ENCODE assay signal across 9 cellular contexts in the genomic region with DNA sequence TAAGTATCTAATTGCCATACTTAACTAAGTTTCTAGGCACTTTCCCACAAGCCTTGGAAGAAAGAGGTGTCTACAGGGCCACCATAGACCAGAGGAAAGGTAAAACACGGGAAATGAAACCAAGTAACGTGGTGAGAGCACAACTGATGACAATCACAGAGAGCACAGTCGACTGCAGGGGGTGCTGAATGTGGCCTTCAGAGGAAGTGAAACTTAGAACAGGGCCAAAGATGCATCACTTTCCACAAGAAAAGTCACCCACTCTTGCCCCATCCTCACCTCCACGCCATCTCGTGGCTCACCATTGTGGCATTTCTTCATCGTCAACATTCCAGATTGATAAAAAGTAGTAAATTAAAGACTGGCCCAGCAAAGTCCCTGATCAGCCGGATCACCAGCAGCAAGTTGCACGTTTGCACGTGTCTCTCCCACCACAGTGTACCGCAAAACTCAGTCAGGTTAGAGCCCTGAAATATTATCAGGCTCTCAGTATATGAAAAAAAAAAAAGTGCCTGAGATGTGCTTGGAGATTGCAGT. TPM values are rescaled to one million over a fixed set of nuclear protein-coding genes. Genes with fewer than 3 reads are reported as not detected.
DNase-seq lines count a peak whose midpoint lies in the region; ATAC-seq and TF ChIP-seq lines count a peak whose summit lies in the region.
"Had no signal": no experiment of that assay in that cellular context is flagged by ENCODE, and none has a peak within 500 bp of the region (broad histone marks: within the 10 kb centered on the region; RNA-seq: fewer than 3 reads in every experiment).

No MANE protein-coding gene starts in this region.

- no peak overlapping the region for H3K4me2 ChIP-seq in DND-41 (ENCODE audit: insufficient read depth, low read length)
- peak overlapping the region; percentile 43 for H3K4me2 ChIP-seq in Loucy (ENCODE audit: low read depth, low read length, poor library complexity, severe bottlenecking)

- H3K4me3 ChIP-seq in DND-41 (ENCODE audit: low read depth in 1 of 2, low read length in 2 of 2) (no peak overlapping the region), Loucy (ENCODE audit: low read length, poor library complexity, severe bottlenecking) (peak overlapping the region; percentile 20)

- H2AFZ ChIP-seq in DND-41 (ENCODE audit: low read depth, low read length) (no peak overlapping the region), Loucy (ENCODE audit: low read length) (no peak overlapping the region)

- H3K36me3 ChIP-seq in DND-41 (ENCODE audit: insufficient read depth, low read length) (no peaks in the 10 kb centered on the region), Loucy (ENCODE audit: insufficient read depth, low read length) (peaks cover 6% of the 10 kb centered on the region)

- H3K9ac ChIP-seq in DND-41 (ENCODE audit: low read depth, low read length) (no peak overlapping the region), Loucy (ENCODE audit: low read depth, low read length, poor library complexity, severe bottlenecking) (no peak overlapping the region)

- H3K9me3 ChIP-seq in DND-41 (ENCODE audit: insufficient read depth, low read length, severe bottlenecking) = no peaks in the 10 kb centered on the region
- H3K9me3 ChIP-seq in Loucy (ENCODE audit: insufficient read depth, low read depth, low read length) = no peaks in the 10 kb centered on the region

- peak; percentile 44 for DNase-seq in DND-41
- peak; percentile 81 to 82 for DNase-seq in activated T-cell treated with anti-CD3 and anti-CD28 coated beads, Interleukin-2, amount 50 U/mL, for 48 hours
- peak; percentile 80 for DNase-seq in stimulated activated CD4-positive, alpha-beta T cell treated with anti-CD3 and anti-CD28 coated beads, Interleukin-4, amount 100 ng/mL, for 24 hours
- DNase-seq in amygdala (lab: John Stamatoyannopoulos, UW) = no peak
- no peak for DNase-seq in endothelial cell (ENCODE audit: low spot score)
- no peak for DNase-seq in NCI-H1048 (lab: John Stamatoyannopoulos, UW)

- peak; percentile 87 for ATAC-seq in DND-41 (ENCODE audit: insufficient read depth, low read depth)
- peak; percentile 96 for ATAC-seq in GM21447 (IDR thresholded peaks at IDR 0.05; ENCODE audit: unreplicated experiment)

- no peaks in the 10 kb centered on the region for H3K9me2 ChIP-seq in Loucy (replicated peaks; ENCODE audit: low read depth, low read length)

- H3K27ac Mint-ChIP-seq in endothelial cell (ENCODE audit: unreplicated experiment) = no peak overlapping the region
- H3K27ac Mint-ChIP-seq: brain had no signal

- no peaks in the 10 kb centered on the region for H3F3A ChIP-seq in Loucy (ENCODE audit: low read depth)

- H3K27me3 Mint-ChIP-seq in endothelial cell (ENCODE audit: unreplicated experiment) = peaks cover 3% of the 10 kb centered on the region
- H3K27me3 Mint-ChIP-seq: brain had no signal

- no peaks in the 10 kb centered on the region for H3K9me3 Mint-ChIP-seq in endothelial cell (ENCODE audit: unreplicated experiment)
- H3K9me3 Mint-ChIP-seq: brain had no signal

- H3K27me3 ChIP-seq in DND-41 (ENCODE audit: insufficient read depth, low read length, poor library complexity) = no peaks in the 10 kb centered on the region
- H3K27me3 ChIP-seq in Loucy (ENCODE audit: insufficient read depth, low read length, poor library complexity, severe bottlenecking) = no peaks in the 10 kb centered on the region

- no peak overlapping the region for H3K4me3 Mint-ChIP-seq in endothelial cell (ENCODE audit: unreplicated experiment)
- H3K4me3 Mint-ChIP-seq: brain had no signal

- H3K4me1 ChIP-seq in DND-41 (ENCODE audit: insufficient read depth, low read length) (0 out of 2 replicates have a peak, but pooled peaks cover 3% of the 10 kb centered on the region), Loucy (ENCODE audit: insufficient read depth, low read length, poor library complexity, severe bottlenecking) (peaks cover 19% of the 10 kb centered on the region)

- no peaks in the 10 kb centered on the region; the same call in 1 of the 2 replicates for H3K79me2 ChIP-seq in DND-41 (ENCODE audit: insufficient read depth, low read length)
- H3K79me2 ChIP-seq in Loucy (ENCODE audit: insufficient read depth, low read length) = peaks cover 99% of the 10 kb centered on the region

- peaks cover 2% of the 10 kb centered on the region for H3K4me1 Mint-ChIP-seq in endothelial cell (ENCODE audit: unreplicated experiment)

- H3K36me3 Mint-ChIP-seq in endothelial cell (ENCODE audit: low read depth, unreplicated experiment) = peaks cover 19% of the 10 kb centered on the region

- TF ChIP-seq CTCF in DND-41 (IDR thresholded peaks at IDR 0.05; ENCODE audit: borderline replicate concordance, extremely low read depth, low read length, poor library complexity, severe bottlenecking) = peak; percentile 32
- TF ChIP-seq CTCF in Loucy (conservative IDR thresholded peaks at IDR 0.05; ENCODE audit: low read length) = peak; percentile 36
- TF ChIP-seq CTCF in endothelial cell (IDR thresholded peaks at IDR 0.05; ENCODE audit: unreplicated experiment) = no peak

- no peak overlapping the region for H3K27ac ChIP-seq in DND-41 (ENCODE audit: low read length)

- H4K20me1 ChIP-seq in DND-41 (ENCODE audit: insufficient read depth, low read length) (no peaks in the 10 kb centered on the region), Loucy (ENCODE audit: insufficient read depth, low read length, poor library complexity, severe bottlenecking) (no peaks in the 10 kb centered on the region)

RNA-seq across cellular contexts. Expression of a gene that starts 31.4 kb away (rescaled TPM):
- total RNA-seq in endothelial cell (ENCODE audit: unreplicated experiment) = 15.6 TPM

Comparison
In these comparisons a context has a peak if more than half of its experiments do, and no peak if none do; other contexts are left out.
1. DNase-seq: peak in DND-41 (single experiment), activated T-cell treated with anti-CD3 and anti-CD28 coated beads, Interleukin-2, amount 50 U/mL, for 48 hours (2 of 2) and stimulated activated CD4-positive, alpha-beta T cell treated with anti-CD3 and anti-CD28 coated beads, Interleukin-4, amount 100 ng/mL, for 24 hours (single experiment); none in amygdala (0 of 56), endothelial cell (single experiment) and NCI-H1048 (single experiment).